In the genomic region with DNA sequence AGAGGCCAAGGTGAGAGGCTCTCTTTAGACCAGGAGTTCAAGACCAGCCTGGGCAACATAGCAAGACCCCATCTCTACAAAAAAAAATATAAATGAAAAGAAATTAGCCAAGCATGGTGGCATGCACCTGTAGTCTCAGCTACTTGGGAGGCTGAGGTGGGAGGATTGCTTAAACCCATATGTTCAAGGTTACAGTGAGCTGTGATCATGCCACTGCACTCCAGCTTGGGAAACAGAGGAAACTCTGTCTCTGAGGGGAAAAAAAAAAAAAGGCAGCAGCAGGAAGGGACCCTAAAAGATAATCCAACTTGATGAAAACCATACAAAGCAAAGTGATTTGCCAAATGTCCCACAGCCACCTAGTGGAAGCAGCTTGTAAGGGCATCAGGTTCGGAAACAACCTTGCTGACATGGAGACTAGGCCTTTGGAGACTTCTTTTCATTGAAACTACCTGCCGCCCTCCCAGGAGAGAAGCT, we compare ENCODE assay signal across 8 cellular contexts. TPM values are rescaled to one million over a fixed set of nuclear protein-coding genes. Genes with fewer than 3 reads are reported as not detected.
DNase-seq lines count a peak whose midpoint lies in the region; ATAC-seq and TF ChIP-seq lines count a peak whose summit lies in the region.

No MANE protein-coding gene starts in this region.

- H3K36me3 ChIP-seq in kidney epithelial cell (ENCODE audit: control insufficient read depth, insufficient read depth, low read length) = no peaks in the 10 kb centered on the region

- ATAC-seq in HG02981 (IDR thresholded peaks at IDR 0.05; ENCODE audit: unreplicated experiment) = no peak

- in situ Hi-C loops in astrocyte of the cerebellum (cut with HindIII; ENCODE audit: low sequenced_read_pairs) = no loop called here

- TF ChIP-seq CTCF in astrocyte of the cerebellum (IDR thresholded peaks at IDR 0.05; ENCODE audit: low read depth, low read length, missing control alignments) (peak; percentile 85), kidney epithelial cell (IDR thresholded peaks at IDR 0.05; ENCODE audit: insufficient read depth, low read length, poor library complexity, severe bottlenecking) (peak; percentile 81)

- H3K4me3 ChIP-seq in astrocyte of the cerebellum (ENCODE audit: low read depth, low read length) (no peak overlapping the region), kidney epithelial cell (ENCODE audit: low read depth, low read length) (no peak overlapping the region)

- peak; percentile 68 for DNase-seq in activated CD8-positive, alpha-beta memory T cell treated with anti-CD3 and anti-CD28 coated beads for 24 hours
- no peak for DNase-seq in activated CD8-positive, alpha-beta memory T cell treated with anti-CD3 and anti-CD28 coated beads, Interleukin-2, amount 50 U/mL, for 48 hours
- DNase-seq in HPDE6-E6E7 (ENCODE audit: extremely low spot score) (peak; percentile 33), SW480 (ENCODE audit: low spot score) (peak; percentile 46), astrocyte of the cerebellum (ENCODE audit: low read depth) (peak; percentile 39), kidney epithelial cell (ENCODE audit: low read depth) (no peak)
- peak; percentile 55 for DNase-seq in stimulated activated CD8-positive, alpha-beta memory T cell treated with anti-CD3 and anti-CD28 coated beads, Interleukin-4, amount 100 ng/mL, for 48 hours

- no peaks in the 10 kb centered on the region for H3K27me3 ChIP-seq in kidney epithelial cell (ENCODE audit: control insufficient read depth, insufficient read depth, low read length)

RNA-seq across cellular contexts. Expression of a gene that starts 15.6 kb away (rescaled TPM):
- 3.1 and 4.5 TPM in 2 replicates for total RNA-seq in kidney epithelial cell

RNA-seq across cellular contexts. Expression of a gene that starts 16.4 kb away (rescaled TPM):
- 23.0 and 35.3 TPM in 2 replicates for total RNA-seq in kidney epithelial cell

RNA-seq across cellular contexts. Expression of a gene that starts 58.8 kb away (rescaled TPM):
- 11.4 and 13.0 TPM in 2 replicates for total RNA-seq in kidney epithelial cell

Comparison
In these comparisons a context has a peak if more than half of its experiments do, and no peak if none do; other contexts are left out.
1. DNase-seq: peak in activated CD8-positive, alpha-beta memory T cell treated with anti-CD3 and anti-CD28 coated beads for 24 hours (single experiment), HPDE6-E6E7 (single experiment), SW480 (single experiment), astrocyte of the cerebellum (single experiment) and stimulated activated CD8-positive, alpha-beta memory T cell treated with anti-CD3 and anti-CD28 coated beads, Interleukin-4, amount 100 ng/mL, for 48 hours (single experiment); none in activated CD8-positive, alpha-beta memory T cell treated with anti-CD3 and anti-CD28 coated beads, Interleukin-2, amount 50 U/mL, for 48 hours (single experiment) and kidney epithelial cell (single experiment).